In genomic region chr1:55375617-55376258, GRCh38 we compare ENCODE assay signal across 1 cellular context.
TF ChIP-seq lines count a peak whose summit lies in the region.

No MANE protein-coding gene starts in this region.

TF ChIP-seq in K562, 482 proteins besides CTCF, POLR2A, EP300 and RAD21 (continued from another document):
- TF ChIP-seq, protein P1, sequence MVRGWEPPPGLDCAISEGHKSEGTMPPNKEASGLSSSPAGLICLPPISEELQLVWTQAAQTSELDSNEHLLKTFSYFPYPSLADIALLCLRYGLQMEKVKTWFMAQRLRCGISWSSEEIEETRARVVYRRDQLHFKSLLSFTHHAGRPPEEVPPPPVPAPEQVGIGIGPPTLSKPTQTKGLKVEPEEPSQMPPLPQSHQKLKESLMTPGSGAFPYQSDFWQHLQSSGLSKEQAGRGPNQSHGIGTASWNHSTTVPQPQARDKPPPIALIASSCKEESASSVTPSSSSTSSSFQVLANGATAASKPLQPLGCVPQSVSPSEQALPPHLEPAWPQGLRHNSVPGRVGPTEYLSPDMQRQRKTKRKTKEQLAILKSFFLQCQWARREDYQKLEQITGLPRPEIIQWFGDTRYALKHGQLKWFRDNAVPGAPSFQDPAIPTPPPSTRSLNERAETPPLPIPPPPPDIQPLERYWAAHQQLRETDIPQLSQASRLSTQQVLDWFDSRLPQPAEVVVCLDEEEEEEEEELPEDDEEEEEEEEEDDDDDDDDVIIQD (CRISPR knock-in tag; IDR thresholded peaks at IDR 0.05): no peak
- TF ChIP-seq, protein P2, sequence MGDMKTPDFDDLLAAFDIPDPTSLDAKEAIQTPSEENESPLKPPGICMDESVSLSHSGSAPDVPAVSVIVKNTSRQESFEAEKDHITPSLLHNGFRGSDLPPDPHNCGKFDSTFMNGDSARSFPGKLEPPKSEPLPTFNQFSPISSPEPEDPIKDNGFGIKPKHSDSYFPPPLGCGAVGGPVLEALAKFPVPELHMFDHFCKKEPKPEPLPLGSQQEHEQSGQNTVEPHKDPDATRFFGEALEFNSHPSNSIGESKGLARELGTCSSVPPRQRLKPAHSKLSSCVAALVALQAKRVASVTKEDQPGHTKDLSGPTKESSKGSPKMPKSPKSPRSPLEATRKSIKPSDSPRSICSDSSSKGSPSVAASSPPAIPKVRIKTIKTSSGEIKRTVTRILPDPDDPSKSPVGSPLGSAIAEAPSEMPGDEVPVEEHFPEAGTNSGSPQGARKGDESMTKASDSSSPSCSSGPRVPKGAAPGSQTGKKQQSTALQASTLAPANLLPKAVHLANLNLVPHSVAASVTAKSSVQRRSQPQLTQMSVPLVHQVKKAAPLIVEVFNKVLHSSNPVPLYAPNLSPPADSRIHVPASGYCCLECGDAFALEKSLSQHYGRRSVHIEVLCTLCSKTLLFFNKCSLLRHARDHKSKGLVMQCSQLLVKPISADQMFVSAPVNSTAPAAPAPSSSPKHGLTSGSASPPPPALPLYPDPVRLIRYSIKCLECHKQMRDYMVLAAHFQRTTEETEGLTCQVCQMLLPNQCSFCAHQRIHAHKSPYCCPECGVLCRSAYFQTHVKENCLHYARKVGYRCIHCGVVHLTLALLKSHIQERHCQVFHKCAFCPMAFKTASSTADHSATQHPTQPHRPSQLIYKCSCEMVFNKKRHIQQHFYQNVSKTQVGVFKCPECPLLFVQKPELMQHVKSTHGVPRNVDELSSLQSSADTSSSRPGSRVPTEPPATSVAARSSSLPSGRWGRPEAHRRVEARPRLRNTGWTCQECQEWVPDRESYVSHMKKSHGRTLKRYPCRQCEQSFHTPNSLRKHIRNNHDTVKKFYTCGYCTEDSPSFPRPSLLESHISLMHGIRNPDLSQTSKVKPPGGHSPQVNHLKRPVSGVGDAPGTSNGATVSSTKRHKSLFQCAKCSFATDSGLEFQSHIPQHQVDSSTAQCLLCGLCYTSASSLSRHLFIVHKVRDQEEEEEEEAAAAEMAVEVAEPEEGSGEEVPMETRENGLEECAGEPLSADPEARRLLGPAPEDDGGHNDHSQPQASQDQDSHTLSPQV (IDR thresholded peaks at IDR 0.05): no peak
- TF ChIP-seq ZNF75A (CRISPR knock-in tag; IDR thresholded peaks at IDR 0.05) (0 out of 2 replicates have a peak, but pooled peaks have one; percentile 14), MCM3 (IDR thresholded peaks at IDR 0.05) (no peak), GABPB2 (CRISPR knock-in tag; conservative IDR thresholded peaks at IDR 0.05) (no peak)
- TF ChIP-seq, protein P3, sequence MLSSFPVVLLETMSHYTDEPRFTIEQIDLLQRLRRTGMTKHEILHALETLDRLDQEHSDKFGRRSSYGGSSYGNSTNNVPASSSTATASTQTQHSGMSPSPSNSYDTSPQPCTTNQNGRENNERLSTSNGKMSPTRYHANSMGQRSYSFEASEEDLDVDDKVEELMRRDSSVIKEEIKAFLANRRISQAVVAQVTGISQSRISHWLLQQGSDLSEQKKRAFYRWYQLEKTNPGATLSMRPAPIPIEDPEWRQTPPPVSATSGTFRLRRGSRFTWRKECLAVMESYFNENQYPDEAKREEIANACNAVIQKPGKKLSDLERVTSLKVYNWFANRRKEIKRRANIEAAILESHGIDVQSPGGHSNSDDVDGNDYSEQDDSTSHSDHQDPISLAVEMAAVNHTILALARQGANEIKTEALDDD (IDR thresholded peaks at IDR 0.05): no peak
